In genomic region chr6:35084511-35085203, GRCh38 we compare ENCODE assay signal across 24 cellular contexts. TPM values are rescaled to one million over a fixed set of nuclear protein-coding genes. Genes with fewer than 3 reads are reported as not detected.
DNase-seq lines count a peak whose midpoint lies in the region; ATAC-seq, FAIRE-seq and TF ChIP-seq lines count a peak whose summit lies in the region.
"Had no signal": no experiment of that assay in that cellular context is flagged by ENCODE, and none has a peak within 500 bp of the region (broad histone marks: within the 10 kb centered on the region; RNA-seq: fewer than 3 reads in every experiment).

No MANE protein-coding gene starts in this region.

- peaks cover 13% of the 10 kb centered on the region for H3K4me1 Mint-ChIP-seq in glutamatergic neuron (ENCODE audit: low read depth, unreplicated experiment)

- H3K27ac Mint-ChIP-seq in glutamatergic neuron (ENCODE audit: unreplicated experiment): no peak overlapping the region
- H3K27ac Mint-ChIP-seq: CD4-positive, CD25-positive, alpha-beta regulatory T cell; IgD-negative memory B cell had no signal

- no peak for TF ChIP-seq CTCF in D721Med (IDR thresholded peaks at IDR 0.05; ENCODE audit: insufficient read depth, missing control alignments)
- no peak for TF ChIP-seq CTCF in HEK293 (tag by site-specific recombination; IDR thresholded peaks at IDR 0.05)
- TF ChIP-seq CTCF in sigmoid colon (IDR thresholded peaks at IDR 0.05): no peak
- TF ChIP-seq CTCF in glutamatergic neuron (IDR thresholded peaks at IDR 0.05; ENCODE audit: partially characterized antibody, unreplicated experiment): no peak

- H3K27me3 Mint-ChIP-seq in glutamatergic neuron (ENCODE audit: unreplicated experiment): peaks cover 8% of the 10 kb centered on the region
- H3K27me3 Mint-ChIP-seq: CD4-positive, CD25-positive, alpha-beta regulatory T cell; naive thymus-derived CD8-positive, alpha-beta T cell had no signal

- WGBS in sigmoid colon, 2 donors: 91 to 94% methylated on average over 12 of the region's 12 CpGs

- no peak for TF ChIP-seq POLR2A in sigmoid colon (IDR thresholded peaks at IDR 0.05)

- no peak overlapping the region for H3K4me3 ChIP-seq in HEK293 (ENCODE audit: low read depth, low read length)
- H3K4me3 ChIP-seq in sigmoid colon: no peak overlapping the region
- H3K4me3 ChIP-seq: cardiac muscle cell, GM23248, pancreas, thyroid gland had no signal

- peaks cover 4% of the 10 kb centered on the region for H3K9me3 Mint-ChIP-seq in glutamatergic neuron (ENCODE audit: unreplicated experiment)
- H3K9me3 Mint-ChIP-seq: CD4-positive, CD25-positive, alpha-beta regulatory T cell; IgD-negative memory B cell; naive thymus-derived CD8-positive, alpha-beta T cell had no signal

- DNase-seq in D721Med (ENCODE audit: insufficient read length, low spot score) (peak; percentile 7), frontal cortex (ENCODE audit: low spot score in 2 of 2) (peak; percentile 1 to 4), sigmoid colon (peak; percentile 62), A172 (ENCODE audit: low spot score) (no peak), glutamatergic neuron (no peak), superior temporal gyrus (ENCODE audit: extremely low spot score) (no peak)
- DNase-seq: activated naive CD4-positive, alpha-beta T cell treated with anti-CD3 and anti-CD28 coated beads, Interleukin-2, amount 50 U/mL, for 16 hours; CD4-positive, CD25-positive, alpha-beta regulatory T cell; cortex of kidney; GM23248; NCI-H2081; OCI-M1; SHP77; stimulated activated CD4-positive, alpha-beta T cell treated with anti-CD3 and anti-CD28 coated beads, Interleukin-12 subunit alpha, Interleukin-12 subunit beta, amount 100 ng/mL, for 4 hours; stimulated activated CD4-positive, alpha-beta T cell treated with anti-CD3 and anti-CD28 coated beads, Interleukin-4, amount 100 ng/mL, for 24 hours; stimulated activated naive CD4-positive, alpha-beta T cell; thyroid gland had no signal

- ATAC-seq in GM19467 (IDR thresholded peaks at IDR 0.05; ENCODE audit: unreplicated experiment): no peak
- ATAC-seq: naive thymus-derived CD8-positive, alpha-beta T cell; pancreas had no signal

- H3K4me3 Mint-ChIP-seq in glutamatergic neuron (ENCODE audit: unreplicated experiment): no peak overlapping the region
- H3K4me3 Mint-ChIP-seq: CD4-positive, CD25-positive, alpha-beta regulatory T cell; IgD-negative memory B cell; naive thymus-derived CD8-positive, alpha-beta T cell had no signal

- no peaks in the 10 kb centered on the region for H3K36me3 Mint-ChIP-seq in glutamatergic neuron (ENCODE audit: unreplicated experiment)

- no peak overlapping the region for H3K27ac ChIP-seq in HEK293 (ENCODE audit: extremely low read depth, low read depth, low read length)
- peak overlapping the region; percentile 59 to 67 (median 64) for H3K27ac ChIP-seq in sigmoid colon
- H3K27ac ChIP-seq: cardiac muscle cell, GM23248, pancreas, thyroid gland had no signal

- H3K4me1 ChIP-seq in HEK293 (ENCODE audit: control insufficient read depth, insufficient read depth, low read length) (no peaks in the 10 kb centered on the region), sigmoid colon (peaks cover 0 to 65% (median 42%) of the 10 kb centered on the region in 4 donors)
- H3K4me1 ChIP-seq: pancreas had no signal

- H3K9me3 ChIP-seq in HEK293 (ENCODE audit: control insufficient read depth, insufficient read depth, low read depth, low read length) (no peaks in the 10 kb centered on the region), sigmoid colon (no peaks in the 10 kb centered on the region)
- H3K9me3 ChIP-seq: pancreas, thyroid gland had no signal

- CTCF ChIA-PET in HEK293 (lab: Yijun Ruan, JAX): no interaction called here

- H3K27me3 ChIP-seq in sigmoid colon: no peaks in the 10 kb centered on the region
- H3K27me3 ChIP-seq: cardiac muscle cell, pancreas, thyroid gland had no signal

- intact Hi-C loops in sigmoid colon (cut with DNase I): no loop called here

- no peak for FAIRE-seq in D721Med (lab: Jason Lieb, UNC)
- no peak for FAIRE-seq in frontal cortex (lab: Jason Lieb, UNC)
- FAIRE-seq: pancreas had no signal

- H3K36me3 ChIP-seq in HEK293 (ENCODE audit: control insufficient read depth in 2 of 2, insufficient read depth in 1 of 2, low read length in 2 of 2) (peaks cover 0 to 84% of the 10 kb centered on the region in 2 experiments; a peak in 1 of 3 replicates), sigmoid colon (peaks cover 74 to 98% (median 90%) of the 10 kb centered on the region in 4 donors)

- POLR2A ChIA-PET in HEK293 (lab: Yijun Ruan, JAX): no interaction called here

- TF ChIP-seq EP300 in sigmoid colon (IDR thresholded peaks at IDR 0.05): no peak

TF ChIP-seq in HEK293, 187 proteins besides CTCF, POLR2A, EP300 and RAD21:
- no peak for TF ChIP-seq ZBTB20 (tag by site-specific recombination; IDR thresholded peaks at IDR 0.05)
- peak; percentile 23; the same call in 1 of the 2 replicates for TF ChIP-seq ZIC2 (tag by site-specific recombination; IDR thresholded peaks at IDR 0.05)

RNA-seq across cellular contexts. Expression of gene TCP11, which starts 56.5 kb away (rescaled TPM):
- total RNA-seq in frontal cortex: 0.41 TPM
- total RNA-seq in sigmoid colon: under 1 TPM in 1 of 4 donors, not detected in 3; 0.66 TPM
- polyA plus RNA-seq in sigmoid colon: not detected
- not detected in 2 replicates for total RNA-seq in A172 (2014; rRNA removed; shearing (Covaris generic))
- total RNA-seq in glutamatergic neuron (ENCODE audit: unreplicated experiment): not detected
- total RNA-seq: CD4-positive, CD25-positive, alpha-beta regulatory T cell; GM23248; lung microvascular endothelial cell; naive thymus-derived CD8-positive, alpha-beta T cell had no signal
- polyA plus RNA-seq: CD4-positive, CD25-positive, alpha-beta regulatory T cell; GM23248; IgD-negative memory B cell; naive thymus-derived CD8-positive, alpha-beta T cell had no signal

Comparison
In these comparisons a context has a peak if more than half of its experiments do, and no peak if none do; other contexts are left out.
1. DNase-seq: peak in D721Med (single experiment), frontal cortex (2 of 2) and sigmoid colon (single experiment); none in A172 (single experiment), glutamatergic neuron (single experiment) and superior temporal gyrus (single experiment).